ENCODE assay signal across 11 cellular contexts in the genomic region with DNA sequence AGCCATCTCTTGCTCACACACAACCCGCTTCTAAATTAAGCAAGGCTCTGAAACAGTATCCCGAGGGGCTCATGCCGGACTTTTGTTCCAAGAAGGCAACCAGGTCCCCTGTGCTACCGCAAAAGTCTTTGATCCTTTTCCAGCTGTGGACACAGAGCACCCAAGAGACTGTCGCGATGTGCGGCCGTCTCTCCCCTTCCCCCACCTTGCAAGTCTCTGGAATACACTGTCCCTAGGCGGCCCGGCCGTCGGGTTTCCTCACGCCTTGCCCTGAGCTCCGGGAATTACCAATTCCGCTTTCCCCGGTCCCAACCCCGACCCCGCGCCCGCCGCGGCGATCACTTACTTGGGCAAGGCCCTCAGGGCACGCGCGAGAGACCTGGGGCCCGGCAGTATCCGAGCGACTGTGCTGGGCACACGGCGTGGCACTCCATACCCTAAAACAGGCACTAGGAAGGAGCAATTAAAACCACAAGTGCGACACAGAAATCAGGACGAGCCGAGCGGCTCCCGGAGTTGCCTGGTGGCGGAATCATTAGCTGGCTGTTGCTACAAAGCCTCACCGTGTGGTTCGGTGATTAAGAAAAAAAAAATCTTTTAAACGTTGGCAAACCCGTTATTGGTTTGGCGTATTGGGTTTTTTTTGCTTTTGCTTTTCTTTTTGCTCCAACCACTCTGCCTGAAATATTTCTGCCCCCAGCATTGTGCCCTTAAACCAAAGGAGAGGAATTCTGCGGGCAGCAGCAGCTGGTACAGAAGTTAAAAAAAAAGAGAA. TPM values are rescaled to one million over a fixed set of nuclear protein-coding genes. Genes with fewer than 3 reads are reported as not detected.
DNase-seq lines count a peak whose midpoint lies in the region; ATAC-seq and TF ChIP-seq lines count a peak whose summit lies in the region.
"Had no signal": no experiment of that assay in that cellular context is flagged by ENCODE, and none has a peak within 500 bp of the region (broad histone marks: within the 10 kb centered on the region; RNA-seq: fewer than 3 reads in every experiment).

No MANE protein-coding gene starts in this region.

- H3K79me1 ChIP-seq in mesenchymal stem cell (replicated peaks; ENCODE audit: low read length, poor library complexity, severe bottlenecking), result no peaks in the 10 kb centered on the region

- H3K14ac ChIP-seq in mesenchymal stem cell (ENCODE audit: low read length in 2 of 2), result no peak overlapping the region

- H3K27me3 Mint-ChIP-seq in activated naive CD8-positive, alpha-beta T cell, result peaks cover 63% of the 10 kb centered on the region

- H3K9ac ChIP-seq in mesenchymal stem cell (ENCODE audit: low read length), result no peak overlapping the region

- ATAC-seq in GM19455 (IDR thresholded peaks at IDR 0.05; ENCODE audit: unreplicated experiment), result no peak
- ATAC-seq in HG03378 (IDR thresholded peaks at IDR 0.05; ENCODE audit: unreplicated experiment), result no peak
- no peak for ATAC-seq in GM18867 (IDR thresholded peaks at IDR 0.05; ENCODE audit: unreplicated experiment)
- ATAC-seq: heart left ventricle, pancreas had no signal

- no peak overlapping the region for H2BK120ac ChIP-seq in mesenchymal stem cell (ENCODE audit: low read depth, low read length)

- H4K91ac ChIP-seq in mesenchymal stem cell (ENCODE audit: low read length), result no peak overlapping the region

- 2% methylated on average over 42 of the region's 43 CpGs for WGBS in mesenchymal stem cell
- WGBS in stomach, 5 donors, result 9 to 18% (median 13%) methylated on average over 39 to 43 of the region's 43 CpGs

- H3K23ac ChIP-seq in mesenchymal stem cell (ENCODE audit: low read length in 2 of 2), result peak overlapping the region in 1 of 2 experiments; percentile 23

- TF ChIP-seq EP300 in stomach (IDR thresholded peaks at IDR 0.05), result no peak

- peak overlapping the region; percentile 79 for H3K4me3 Mint-ChIP-seq in activated naive CD8-positive, alpha-beta T cell

- no peak overlapping the region for H2AK5ac ChIP-seq in mesenchymal stem cell (ENCODE audit: low read length, severe bottlenecking)

- H4K8ac ChIP-seq in mesenchymal stem cell (ENCODE audit: low read length), result no peak overlapping the region

- H3K27me3 ChIP-seq in mesenchymal stem cell (ENCODE audit: control insufficient read depth in 1 of 2, insufficient read depth in 1 of 2, low read length in 2 of 2) (peaks cover 80 to 96% of the 10 kb centered on the region in 2 experiments), stomach (peaks cover 72 to 100% (median 84%) of the 10 kb centered on the region in 3 donors)

- peak overlapping the region; percentile 17 for H3K4me3 ChIP-seq in GM12875 (ENCODE audit: low read depth, low read length)
- H3K4me3 ChIP-seq in mesenchymal stem cell (ENCODE audit: insufficient read depth in 1 of 2, low read depth in 1 of 2, low read length in 2 of 2), result peak overlapping the region in 1 of 2 experiments; percentile 8
- no peak overlapping the region for H3K4me3 ChIP-seq in stomach
- H3K4me3 ChIP-seq: pancreas had no signal

- TF ChIP-seq CTCF in GM12875 (IDR thresholded peaks at IDR 0.05; ENCODE audit: borderline replicate concordance, insufficient read depth, low read depth, low read length), result no peak
- TF ChIP-seq CTCF in stomach (IDR thresholded peaks at IDR 0.05), result no peak

- no peak overlapping the region for H2BK12ac ChIP-seq in mesenchymal stem cell (ENCODE audit: low read length in 2 of 2)

- intact Hi-C loops in stomach (cut with DNase I; ENCODE audit: low total_unique reads), result no loop called here

- no peaks in the 10 kb centered on the region for H3K9me3 Mint-ChIP-seq in activated naive CD8-positive, alpha-beta T cell (ENCODE audit: low read depth)

- H3K9me3 ChIP-seq in mesenchymal stem cell (ENCODE audit: control insufficient read depth, low read length), result peaks cover 9% of the 10 kb centered on the region
- H3K9me3 ChIP-seq in stomach, result peaks cover 0 to 16% (median 6%) of the 10 kb centered on the region in 4 donors
- H3K9me3 ChIP-seq: heart left ventricle, pancreas had no signal

- H3K4me2 ChIP-seq in mesenchymal stem cell (ENCODE audit: low read length, poor library complexity, severe bottlenecking), result peak overlapping the region; percentile 16

- H3K18ac ChIP-seq in mesenchymal stem cell (ENCODE audit: low read depth in 1 of 2, low read length in 2 of 2), result no peak overlapping the region

- peaks cover 48% of the 10 kb centered on the region for H3K4me1 Mint-ChIP-seq in activated naive CD8-positive, alpha-beta T cell (ENCODE audit: low read depth)

- no peak overlapping the region for H3K27ac Mint-ChIP-seq in activated naive CD8-positive, alpha-beta T cell

- peak; percentile 53 for DNase-seq in AG20443 (ENCODE audit: low spot score)
- DNase-seq in mesenchymal stem cell, result peak; percentile 27
- no peak for DNase-seq in stomach
- DNase-seq: heart left ventricle, NCI-H446 had no signal

- H3K27ac ChIP-seq in mesenchymal stem cell (ENCODE audit: low read length, poor library complexity, severe bottlenecking) (no peak overlapping the region), stomach (no peak overlapping the region)
- H3K27ac ChIP-seq: heart left ventricle, pancreas had no signal

- no peak overlapping the region for H2AFZ ChIP-seq in mesenchymal stem cell (ENCODE audit: low read depth, low read length)

- TF ChIP-seq POLR2A in stomach (IDR thresholded peaks at IDR 0.05), result no peak

- H3K4me1 ChIP-seq in mesenchymal stem cell (ENCODE audit: control insufficient read depth, insufficient read depth, low read depth, low read length), result peaks cover 42% of the 10 kb centered on the region
- H3K4me1 ChIP-seq in stomach, result peaks cover 36 to 71% (median 52%) of the 10 kb centered on the region in 4 donors

- H3K36me3 ChIP-seq in mesenchymal stem cell (ENCODE audit: control insufficient read depth in 1 of 2, insufficient read depth in 2 of 2, low read depth in 1 of 2, low read length in 2 of 2) (no peaks in the 10 kb centered on the region), stomach (no peaks in the 10 kb centered on the region)
- H3K36me3 ChIP-seq: heart left ventricle, pancreas had no signal

- peaks cover 4% of the 10 kb centered on the region for H3K36me3 Mint-ChIP-seq in activated naive CD8-positive, alpha-beta T cell

- H2BK15ac ChIP-seq in mesenchymal stem cell (ENCODE audit: low read depth, poor library complexity, severe bottlenecking), result no peak overlapping the region

- no peak overlapping the region for H2BK5ac ChIP-seq in mesenchymal stem cell (ENCODE audit: low read depth, low read length, poor library complexity, severe bottlenecking)

- no peak overlapping the region for H3K4ac ChIP-seq in mesenchymal stem cell (ENCODE audit: low read depth in 1 of 2, low read length in 2 of 2)

RNA-seq across cellular contexts. Expression of gene DLX1, which starts 2.2 kb away (rescaled TPM):
- polyA plus RNA-seq in mesenchymal stem cell (2013, experiment 1 of 2), result 0.04 TPM
- 0.08 TPM for polyA plus RNA-seq in mesenchymal stem cell (2013, experiment 2 of 2)
- 1 to 10 TPM in 1 of 5 donors, not detected in 4; 1.1 TPM for total RNA-seq in stomach
- polyA plus RNA-seq in stomach, result under 1 TPM in 1 of 3 donors, not detected in 2; 0.25 TPM

RNA-seq across cellular contexts. Expression of gene DLX2, which starts 19.6 kb away (rescaled TPM):
- 0.01 TPM for polyA plus RNA-seq in mesenchymal stem cell (2013, experiment 1 of 2)
- polyA plus RNA-seq in mesenchymal stem cell (2013, experiment 2 of 2), result 0.01 TPM
- total RNA-seq in stomach, result not detected
- under 1 TPM in 1 of 3 donors, not detected in 2; 0.03 TPM for polyA plus RNA-seq in stomach
- total RNA-seq: heart left ventricle, pancreas had no signal
- polyA plus RNA-seq: heart left ventricle, pancreas had no signal
